In the genomic region with DNA sequence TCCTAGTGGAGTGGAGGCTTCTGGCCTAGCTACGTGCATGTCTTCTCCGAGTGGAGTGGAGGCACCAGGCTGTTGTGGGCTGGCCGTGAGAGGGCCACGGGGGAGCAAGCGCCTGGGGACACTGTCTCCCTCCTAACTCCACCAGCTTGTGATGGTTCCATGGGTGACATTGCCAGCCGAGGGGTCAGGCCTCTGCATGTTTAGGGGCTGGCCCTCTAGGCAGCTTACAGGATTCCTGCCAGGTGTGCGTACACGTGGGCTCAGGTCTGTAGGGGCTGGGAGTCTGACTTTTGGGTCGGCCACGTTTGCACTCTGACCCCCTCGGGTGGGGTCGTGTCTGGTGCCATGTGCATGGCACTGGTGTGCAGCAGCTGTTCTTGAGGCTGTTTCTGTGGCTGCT, we compare ENCODE assay signal across 14 cellular contexts.
"Had no signal": no experiment of that assay in that cellular context is flagged by ENCODE, and none has a peak within 500 bp of the region (broad histone marks: within the 10 kb centered on the region; RNA-seq: fewer than 3 reads in every experiment).

No MANE protein-coding gene starts in this region.

- H3K27ac ChIP-seq: lower lobe of right lung, thyroid gland had no signal

- H3K27me3 Mint-ChIP-seq: activated naive CD8-positive, alpha-beta T cell treated with anti-CD3 and anti-CD28 coated beads, Interleukin-2, amount 50 U/mL, for 24 hours; brain had no signal

- DNase-seq: activated CD4-positive, alpha-beta T cell treated with anti-CD3 and anti-CD28 coated beads, Interleukin-2, amount 50 U/mL, for 1 hour; activated naive CD4-positive, alpha-beta T cell treated with Interleukin-2 at 50 U/mL for 16 hours; activated naive CD8-positive, alpha-beta T cell treated with anti-CD3 and anti-CD28 coated beads, Interleukin-2, amount 50 U/mL, for 24 hours; activated T-cell treated with anti-CD3 and anti-CD28 coated beads, Interleukin-2, amount 50 U/mL, for 1 hour; anterior cingulate cortex; caudate nucleus; left cardiac atrium; lower lobe of right lung; SIG-M5; T-helper 1 cell; T1000; thyroid gland had no signal

- H3K4me3 ChIP-seq: lower lobe of right lung, thyroid gland had no signal

- H3K4me3 Mint-ChIP-seq: activated naive CD8-positive, alpha-beta T cell treated with anti-CD3 and anti-CD28 coated beads, Interleukin-2, amount 50 U/mL, for 24 hours; brain had no signal

- ATAC-seq: activated naive CD8-positive, alpha-beta T cell treated with anti-CD3 and anti-CD28 coated beads, Interleukin-2, amount 50 U/mL, for 24 hours; left cardiac atrium; lower lobe of right lung had no signal

- H3K9me3 Mint-ChIP-seq: activated naive CD8-positive, alpha-beta T cell treated with anti-CD3 and anti-CD28 coated beads, Interleukin-2, amount 50 U/mL, for 24 hours; activated T-helper 2 cell treated with anti-CD3 and anti-CD28 coated beads, Interferon-gamma antibody, Interleukin-2, Interleukin-4, amounts not matched to agents 10 μg/mL and 5 μg/mL and 100 μg/mL, durations not matched to agents 14 hours and 24 hours and 36 hours; brain had no signal

- H3K9me3 ChIP-seq: lower lobe of right lung, thyroid gland had no signal

- H3K27ac Mint-ChIP-seq: activated T-helper 2 cell treated with anti-CD3 and anti-CD28 coated beads, Interferon-gamma antibody, Interleukin-2, Interleukin-4, amounts not matched to agents 10 μg/mL and 5 μg/mL and 100 μg/mL, durations not matched to agents 14 hours and 24 hours and 36 hours had no signal

- H3K27me3 ChIP-seq: thyroid gland had no signal
